8 cellular contexts compared by ENCODE assay signal in genomic region chr4:54683616-54684346, GRCh38. TPM values are rescaled to one million over a fixed set of nuclear protein-coding genes. Genes with fewer than 3 reads are reported as not detected.
DNase-seq lines count a peak whose midpoint lies in the region; ATAC-seq, FAIRE-seq and TF ChIP-seq lines count a peak whose summit lies in the region.

No MANE protein-coding gene starts in this region.

- DNase-seq in CD8-positive, alpha-beta memory T cell, result peak in 3 of 5 donors; percentile 32 to 37 (median 33)
- DNase-seq in GM23248 (peak; percentile 61), kidney (no peak), type B pancreatic cell (ENCODE audit: extremely low spot score, unreplicated experiment) (no peak), testis (no peak)
- DNase-seq in activated T-helper 1 cell treated with anti-CD3 and anti-CD28 coated beads, Interleukin-12 subunit alpha, Interleukin-12 subunit beta, Interleukin-2, Interleukin-4 antibody, amounts not matched to agents 30 ng/mL and 10 ng/mL and 1 ng/mL, durations not matched to agents 14 hours and 24 hours and 36 hours (ENCODE audit: low spot score), result peak; percentile 15
- peak; percentile 35 to 46 for DNase-seq in stimulated activated naive CD8-positive, alpha-beta T cell treated with anti-CD3 and anti-CD28 coated beads, Interleukin-15, amount 100 ng/mL, for 72 hours

- no peaks in the 10 kb centered on the region for H3K27me3 Mint-ChIP-seq in CD8-positive, alpha-beta memory T cell
- H3K27me3 Mint-ChIP-seq in activated T-helper 1 cell treated with anti-CD3 and anti-CD28 coated beads, Interleukin-12 subunit alpha, Interleukin-12 subunit beta, Interleukin-2, Interleukin-4 antibody, amounts not matched to agents 30 ng/mL and 10 ng/mL and 1 ng/mL, durations not matched to agents 14 hours and 24 hours and 36 hours (ENCODE audit: insufficient read depth), result no peaks in the 10 kb centered on the region
- H3K27me3 Mint-ChIP-seq in stimulated activated naive CD8-positive, alpha-beta T cell treated with anti-CD3 and anti-CD28 coated beads, Interleukin-15, amount 100 ng/mL, for 72 hours, result no peaks in the 10 kb centered on the region
- no peaks in the 10 kb centered on the region for H3K27me3 Mint-ChIP-seq in type B pancreatic cell

- H3K9me3 Mint-ChIP-seq in CD8-positive, alpha-beta memory T cell, result no peaks in the 10 kb centered on the region
- no peaks in the 10 kb centered on the region for H3K9me3 Mint-ChIP-seq in activated T-helper 1 cell treated with anti-CD3 and anti-CD28 coated beads, Interleukin-12 subunit alpha, Interleukin-12 subunit beta, Interleukin-2, Interleukin-4 antibody, amounts not matched to agents 30 ng/mL and 10 ng/mL and 1 ng/mL, durations not matched to agents 14 hours and 24 hours and 36 hours
- no peaks in the 10 kb centered on the region for H3K9me3 Mint-ChIP-seq in stimulated activated naive CD8-positive, alpha-beta T cell treated with anti-CD3 and anti-CD28 coated beads, Interleukin-15, amount 100 ng/mL, for 72 hours
- H3K9me3 Mint-ChIP-seq in type B pancreatic cell, result no peaks in the 10 kb centered on the region

- no peaks in the 10 kb centered on the region for H3K9me3 ChIP-seq in CD8-positive, alpha-beta memory T cell (ENCODE audit: low read length)
- H3K9me3 ChIP-seq in GM23248 (ENCODE audit: low read depth) (no peaks in the 10 kb centered on the region), OCI-LY3 (ENCODE audit: insufficient read depth, low read length) (no peaks in the 10 kb centered on the region), kidney (ENCODE audit: control insufficient read depth in 1 of 2, low read length in 2 of 2) (no peaks in the 10 kb centered on the region), testis (no peaks in the 10 kb centered on the region)

- intact Hi-C loops in activated T-helper 1 cell treated with anti-CD3 and anti-CD28 coated beads, Interleukin-12 subunit alpha, Interleukin-12 subunit beta, Interleukin-2, Interleukin-4 antibody, amounts not matched to agents 30 ng/mL and 10 ng/mL and 1 ng/mL, durations not matched to agents 14 hours and 24 hours and 36 hours (cut with micrococcal nuclease), result loop anchor here (1.0 to 5.0 kb wide), 4 partner anchors 25 to 638 kb away; no protein-coding TSS in a partner anchor
- intact Hi-C loops in kidney (cut with DNase I), result no loop called here
- intact Hi-C loops in testis (cut with DNase I; ENCODE audit: low total_unique reads), result no loop called here

- FAIRE-seq in kidney (lab: Jason Lieb, UNC), result no peak

- H2AFZ ChIP-seq in GM23248, result no peak overlapping the region
- H2AFZ ChIP-seq in OCI-LY3 (ENCODE audit: low read depth, low read length), result no peak overlapping the region

- CTCF ChIA-PET in CD8-positive, alpha-beta memory T cell (lab: Charles Lee), result no interaction called here

- POLR2A ChIA-PET in CD8-positive, alpha-beta memory T cell (lab: Charles Lee), result no interaction called here

- peak overlapping the region in 5 of 7 donors; percentile 1 to 80 (median 70) for H3K4me3 Mint-ChIP-seq in CD8-positive, alpha-beta memory T cell
- no peak overlapping the region for H3K4me3 Mint-ChIP-seq in activated T-helper 1 cell treated with anti-CD3 and anti-CD28 coated beads, Interleukin-12 subunit alpha, Interleukin-12 subunit beta, Interleukin-2, Interleukin-4 antibody, amounts not matched to agents 30 ng/mL and 10 ng/mL and 1 ng/mL, durations not matched to agents 14 hours and 24 hours and 36 hours
- peak overlapping the region in 1 of 2 donors; percentile 36 for H3K4me3 Mint-ChIP-seq in stimulated activated naive CD8-positive, alpha-beta T cell treated with anti-CD3 and anti-CD28 coated beads, Interleukin-15, amount 100 ng/mL, for 72 hours
- H3K4me3 Mint-ChIP-seq in type B pancreatic cell, result no peak overlapping the region

- H3K27ac Mint-ChIP-seq in CD8-positive, alpha-beta memory T cell, result peak overlapping the region in 6 of 8 donors; percentile 51 to 95 (median 70)
- H3K27ac Mint-ChIP-seq in activated T-helper 1 cell treated with anti-CD3 and anti-CD28 coated beads, Interleukin-12 subunit alpha, Interleukin-12 subunit beta, Interleukin-2, Interleukin-4 antibody, amounts not matched to agents 30 ng/mL and 10 ng/mL and 1 ng/mL, durations not matched to agents 14 hours and 24 hours and 36 hours, result no peak overlapping the region
- no peak overlapping the region for H3K27ac Mint-ChIP-seq in stimulated activated naive CD8-positive, alpha-beta T cell treated with anti-CD3 and anti-CD28 coated beads, Interleukin-15, amount 100 ng/mL, for 72 hours
- no peak overlapping the region for H3K27ac Mint-ChIP-seq in type B pancreatic cell

- H3K9me2 ChIP-seq in GM23248 (ENCODE audit: insufficient read depth), result no peaks in the 10 kb centered on the region

- H3K9ac ChIP-seq in GM23248, result no peak overlapping the region
- no peak overlapping the region for H3K9ac ChIP-seq in OCI-LY3 (ENCODE audit: low read length)
- no peak overlapping the region for H3K9ac ChIP-seq in kidney (ENCODE audit: low read length in 2 of 2)

- 82 to 84% methylated on average over 5 to 8 of the region's 8 CpGs for WGBS in GM23248 (ENCODE audit: low coverage in 1 of 2, low lambda C conversion rate in 2 of 2, missing lambda C conversion rate in 2 of 2), 2 experiments
- WGBS in testis, 2 donors, result 89 to 92% methylated on average over 6 to 8 of the region's 8 CpGs

- no peaks in the 10 kb centered on the region for H3K27me3 ChIP-seq in CD8-positive, alpha-beta memory T cell (ENCODE audit: insufficient read depth, low read length, poor library complexity, severe bottlenecking)
- no peaks in the 10 kb centered on the region for H3K27me3 ChIP-seq in GM23248 (replicated peaks; ENCODE audit: insufficient read depth)
- no peaks in the 10 kb centered on the region for H3K27me3 ChIP-seq in OCI-LY3 (ENCODE audit: low read depth, low read length)
- H3K27me3 ChIP-seq in testis, result no peaks in the 10 kb centered on the region

- in situ Hi-C loops in GM23248 (cut with MboI), result no loop called here

- no peak overlapping the region for H3K27ac ChIP-seq in CD8-positive, alpha-beta memory T cell (ENCODE audit: low read depth, low read length)
- H3K27ac ChIP-seq in GM23248 (no peak overlapping the region), OCI-LY3 (ENCODE audit: low read length) (no peak overlapping the region), kidney (ENCODE audit: low read depth in 2 of 2, low read length in 2 of 2) (no peak overlapping the region), testis (no peak overlapping the region)

- no peaks in the 10 kb centered on the region for H3K36me3 ChIP-seq in CD8-positive, alpha-beta memory T cell (ENCODE audit: insufficient read depth, low read length)
- no peaks in the 10 kb centered on the region for H3K36me3 ChIP-seq in GM23248 (ENCODE audit: low read depth)
- no peaks in the 10 kb centered on the region for H3K36me3 ChIP-seq in OCI-LY3 (replicated peaks; ENCODE audit: low read depth, low read length)
- no peaks in the 10 kb centered on the region for H3K36me3 ChIP-seq in kidney (ENCODE audit: control insufficient read depth in 1 of 2, insufficient read depth in 2 of 2, low read length in 2 of 2)
- H3K36me3 ChIP-seq in testis (ENCODE audit: low read depth, missing control alignments), result no peaks in the 10 kb centered on the region

- H3K79me2 ChIP-seq in GM23248 (ENCODE audit: insufficient read depth), result no peaks in the 10 kb centered on the region
- H3K79me2 ChIP-seq in OCI-LY3 (ENCODE audit: low read length), result no peaks in the 10 kb centered on the region

- TF ChIP-seq CTCF in OCI-LY3 (IDR thresholded peaks at IDR 0.05; ENCODE audit: low read depth, low read length) (peak; percentile 71), kidney (IDR thresholded peaks at IDR 0.05; ENCODE audit: borderline replicate concordance, extremely low read depth, insufficient read depth) (peak; percentile 26), type B pancreatic cell (conservative IDR thresholded peaks at IDR 0.05) (no peak), testis (IDR thresholded peaks at IDR 0.05) (no peak)

- ATAC-seq in stimulated activated naive CD8-positive, alpha-beta T cell treated with anti-CD3 and anti-CD28 coated beads, Interleukin-15, amount 100 ng/mL, for 72 hours, result peak; percentile 61

- no peak overlapping the region for H3K4me3 ChIP-seq in CD8-positive, alpha-beta memory T cell (ENCODE audit: low read length)
- H3K4me3 ChIP-seq in GM23248 (no peak overlapping the region), OCI-LY3 (ENCODE audit: low read length) (no peak overlapping the region), kidney (ENCODE audit: low read length in 2 of 2) (no peak overlapping the region), testis (no peak overlapping the region)

- no peak for TF ChIP-seq POLR2A in testis (IDR thresholded peaks at IDR 0.05)

- no peaks in the 10 kb centered on the region for H3F3A ChIP-seq in GM23248 (ENCODE audit: insufficient read depth)

- peaks cover 12 to 29% (median 28%) of the 10 kb centered on the region in 3 donors for H3K4me1 Mint-ChIP-seq in CD8-positive, alpha-beta memory T cell
- H3K4me1 Mint-ChIP-seq in activated T-helper 1 cell treated with anti-CD3 and anti-CD28 coated beads, Interleukin-12 subunit alpha, Interleukin-12 subunit beta, Interleukin-2, Interleukin-4 antibody, amounts not matched to agents 30 ng/mL and 10 ng/mL and 1 ng/mL, durations not matched to agents 14 hours and 24 hours and 36 hours (ENCODE audit: low read depth), result peaks cover 6% of the 10 kb centered on the region
- H3K4me1 Mint-ChIP-seq in stimulated activated naive CD8-positive, alpha-beta T cell treated with anti-CD3 and anti-CD28 coated beads, Interleukin-15, amount 100 ng/mL, for 72 hours, result peaks cover 33% of the 10 kb centered on the region
- H3K4me1 Mint-ChIP-seq in type B pancreatic cell (ENCODE audit: unreplicated experiment), result peaks cover 4% of the 10 kb centered on the region

- H3K4me1 ChIP-seq in CD8-positive, alpha-beta memory T cell (ENCODE audit: insufficient read depth, low read length), result peaks cover 11% of the 10 kb centered on the region
- H3K4me1 ChIP-seq in GM23248 (ENCODE audit: insufficient read depth) (no peaks in the 10 kb centered on the region), OCI-LY3 (ENCODE audit: low read length) (no peaks in the 10 kb centered on the region), kidney (ENCODE audit: control insufficient read depth in 1 of 2, insufficient read depth in 1 of 2, low read depth in 1 of 2, low read length in 2 of 2) (no peaks in the 10 kb centered on the region), testis (no peaks in the 10 kb centered on the region)

- H4K20me1 ChIP-seq in GM23248 (ENCODE audit: insufficient read depth) (no peaks in the 10 kb centered on the region), OCI-LY3 (ENCODE audit: insufficient read depth, low read length) (no peaks in the 10 kb centered on the region)

- no peak overlapping the region for H3K4me2 ChIP-seq in GM23248 (ENCODE audit: unreplicated experiment)
- H3K4me2 ChIP-seq in OCI-LY3 (ENCODE audit: low read length), result peak overlapping the region; percentile 6; the same call in 1 of the 2 replicates

- peaks cover 0 to 3% (median 0%) of the 10 kb centered on the region in 3 donors for H3K36me3 Mint-ChIP-seq in CD8-positive, alpha-beta memory T cell
- H3K36me3 Mint-ChIP-seq in activated T-helper 1 cell treated with anti-CD3 and anti-CD28 coated beads, Interleukin-12 subunit alpha, Interleukin-12 subunit beta, Interleukin-2, Interleukin-4 antibody, amounts not matched to agents 30 ng/mL and 10 ng/mL and 1 ng/mL, durations not matched to agents 14 hours and 24 hours and 36 hours (ENCODE audit: low read depth), result no peaks in the 10 kb centered on the region
- H3K36me3 Mint-ChIP-seq in type B pancreatic cell, result no peaks in the 10 kb centered on the region

RNA-seq across cellular contexts. Expression of gene KIT, which starts 26.0 kb away (rescaled TPM):
- under 1 TPM; 0.20 to 0.39 TPM for total RNA-seq in CD8-positive, alpha-beta memory T cell
- 0.98 TPM for polyA plus RNA-seq in CD8-positive, alpha-beta memory T cell
- total RNA-seq in GM23248 (2014; rRNA removed; shearing (Covaris generic)), result 0.51 and 6.7 TPM in 2 replicates
- polyA plus RNA-seq in GM23248 (2016; fragmentation: Nextera tagmentation; extraction: Ambion mirVana), result 0.93 and 1.1 TPM in 2 replicates
- 0.17 and 0.41 TPM in 2 replicates for total RNA-seq in activated T-helper 1 cell treated with anti-CD3 and anti-CD28 coated beads, Interleukin-12 subunit alpha, Interleukin-12 subunit beta, Interleukin-2, Interleukin-4 antibody, amounts not matched to agents 30 ng/mL and 10 ng/mL and 1 ng/mL, durations not matched to agents 14 hours and 24 hours and 36 hours
- 38.1 TPM for total RNA-seq in kidney
- 7.7 TPM for polyA plus RNA-seq in kidney (ENCODE audit: insufficient read depth, low read depth, low replicate concordance)
- 5.5 and 19.5 TPM in 2 replicates for total RNA-seq in type B pancreatic cell (ENCODE audit: low replicate concordance)
- total RNA-seq in testis, result 10 to 100 TPM; 10.6 to 15.2 TPM
- polyA plus RNA-seq in testis (ENCODE audit: insufficient read depth, low read depth, low replicate concordance), result 10.7 TPM

Comparison
In these comparisons a context has a peak if more than half of its experiments do, and no peak if none do; other contexts are left out.
1. DNase-seq: peak in CD8-positive, alpha-beta memory T cell (3 of 5), GM23248 (single experiment), activated T-helper 1 cell treated with anti-CD3 and anti-CD28 coated beads, Interleukin-12 subunit alpha, Interleukin-12 subunit beta, Interleukin-2, Interleukin-4 antibody, amounts not matched to agents 30 ng/mL and 10 ng/mL and 1 ng/mL, durations not matched to agents 14 hours and 24 hours and 36 hours (single experiment) and stimulated activated naive CD8-positive, alpha-beta T cell treated with anti-CD3 and anti-CD28 coated beads, Interleukin-15, amount 100 ng/mL, for 72 hours (2 of 2); none in kidney (single experiment), type B pancreatic cell (single experiment) and testis (single experiment).
2. H3K27ac Mint-ChIP-seq: peak in CD8-positive, alpha-beta memory T cell (6 of 8); none in activated T-helper 1 cell treated with anti-CD3 and anti-CD28 coated beads, Interleukin-12 subunit alpha, Interleukin-12 subunit beta, Interleukin-2, Interleukin-4 antibody, amounts not matched to agents 30 ng/mL and 10 ng/mL and 1 ng/mL, durations not matched to agents 14 hours and 24 hours and 36 hours (single experiment), stimulated activated naive CD8-positive, alpha-beta T cell treated with anti-CD3 and anti-CD28 coated beads, Interleukin-15, amount 100 ng/mL, for 72 hours (0 of 2) and type B pancreatic cell (single experiment).
3. H3K4me3 Mint-ChIP-seq: peak in CD8-positive, alpha-beta memory T cell (5 of 7); none in activated T-helper 1 cell treated with anti-CD3 and anti-CD28 coated beads, Interleukin-12 subunit alpha, Interleukin-12 subunit beta, Interleukin-2, Interleukin-4 antibody, amounts not matched to agents 30 ng/mL and 10 ng/mL and 1 ng/mL, durations not matched to agents 14 hours and 24 hours and 36 hours (single experiment) and type B pancreatic cell (single experiment).
4. CTCF ChIP-seq: peak in OCI-LY3 (single experiment) and kidney (single experiment); none in type B pancreatic cell (single experiment) and testis (0 of 3).